ENCODE assay signal across 8 cellular contexts in genomic region chr17:5500247-5500803, GRCh38. TPM values are rescaled to one million over a fixed set of nuclear protein-coding genes. Genes with fewer than 3 reads are reported as not detected.
DNase-seq lines count a peak whose midpoint lies in the region; ATAC-seq lines count a peak whose summit lies in the region.

No MANE protein-coding gene starts in this region.

- H3K4me1 Mint-ChIP-seq in activated CD4-positive, alpha-beta T cell treated with anti-CD3 and anti-CD28 coated beads for 36 hours: peaks cover 3% of the 10 kb centered on the region
- peaks cover 6% of the 10 kb centered on the region for H3K4me1 Mint-ChIP-seq in activated T-helper 2 cell treated with anti-CD3 and anti-CD28 coated beads, Interferon-gamma antibody, Interleukin-2, Interleukin-4, amounts not matched to agents 10 μg/mL and 5 μg/mL and 100 μg/mL, durations not matched to agents 14 hours and 24 hours and 36 hours (ENCODE audit: low read depth)

- H3K4me3 ChIP-seq in iPS DF 6.9 (ENCODE audit: low read length): peak overlapping the region; percentile 56; the same call in 1 of the 2 replicates

- H3K27ac ChIP-seq in iPS DF 6.9 (ENCODE audit: low read length): no peak overlapping the region

- ATAC-seq in activated CD4-positive, alpha-beta T cell treated with anti-CD3 and anti-CD28 coated beads for 36 hours: peak; percentile 7
- no peak for ATAC-seq in GM21723 (IDR thresholded peaks at IDR 0.05; ENCODE audit: unreplicated experiment)

- H3K9me3 ChIP-seq in iPS DF 6.9 (ENCODE audit: control insufficient read depth, insufficient read depth, low read length): no peaks in the 10 kb centered on the region

- no peaks in the 10 kb centered on the region for H3K27me3 Mint-ChIP-seq in activated CD4-positive, alpha-beta T cell treated with anti-CD3 and anti-CD28 coated beads for 36 hours
- H3K27me3 Mint-ChIP-seq in activated T-helper 2 cell treated with anti-CD3 and anti-CD28 coated beads, Interferon-gamma antibody, Interleukin-2, Interleukin-4, amounts not matched to agents 10 μg/mL and 5 μg/mL and 100 μg/mL, durations not matched to agents 14 hours and 24 hours and 36 hours (ENCODE audit: low read depth): peaks cover 5% of the 10 kb centered on the region

- CTCF ChIA-PET in activated CD4-positive, alpha-beta T cell treated with anti-CD3 and anti-CD28 coated beads for 36 hours (lab: Charles Lee): interaction anchor here (0.7 to 1.2 kb wide), 4 partner anchors 11 to 14 kb away, joined by 3 to 5 read pairs (median 3); partner anchors contain the start of genes DERL2 and MIS12

- H3K4me1 ChIP-seq in iPS DF 6.9 (ENCODE audit: control insufficient read depth, insufficient read depth, low read length): no peaks in the 10 kb centered on the region

- peaks cover 3% of the 10 kb centered on the region; the same call in 1 of the 2 replicates for H3K27me3 ChIP-seq in iPS DF 6.9 (ENCODE audit: control insufficient read depth, insufficient read depth, low read length)

- peak; percentile 16 for DNase-seq in activated CD4-positive, alpha-beta T cell treated with anti-CD3 and anti-CD28 coated beads for 36 hours
- DNase-seq in activated CD4-positive, alpha-beta T cell treated with anti-CD3 and anti-CD28 coated beads, Interleukin-2, amount 50 U/mL, for 4 hours: no peak
- no peak for DNase-seq in activated T-helper 2 cell treated with anti-CD3 and anti-CD28 coated beads, Interferon-gamma antibody, Interleukin-2, Interleukin-4, amounts not matched to agents 10 μg/mL and 5 μg/mL and 100 μg/mL, durations not matched to agents 14 hours and 24 hours and 36 hours (ENCODE audit: low spot score)
- DNase-seq in iPS DF 6.9 (ENCODE audit: low read depth, low spot score) (no peak), DMS114 treated with DMSO at 0.1 percent for 48 hours (lab: John Stamatoyannopoulos, UW; ENCODE audit: unreplicated experiment) (no peak), NCI-H524 treated with DMSO at 0.1 percent for 48 hours (lab: John Stamatoyannopoulos, UW) (no peak)
- DNase-seq in stimulated activated CD8-positive, alpha-beta memory T cell treated with anti-CD3 and anti-CD28 coated beads, Interleukin-4, amount 100 ng/mL, for 48 hours: peak; percentile 38

- H3K9me3 Mint-ChIP-seq in activated CD4-positive, alpha-beta T cell treated with anti-CD3 and anti-CD28 coated beads for 36 hours (ENCODE audit: low read depth): no peaks in the 10 kb centered on the region
- no peaks in the 10 kb centered on the region for H3K9me3 Mint-ChIP-seq in activated T-helper 2 cell treated with anti-CD3 and anti-CD28 coated beads, Interferon-gamma antibody, Interleukin-2, Interleukin-4, amounts not matched to agents 10 μg/mL and 5 μg/mL and 100 μg/mL, durations not matched to agents 14 hours and 24 hours and 36 hours

- peak overlapping the region; percentile 72 for H3K27ac Mint-ChIP-seq in activated CD4-positive, alpha-beta T cell treated with anti-CD3 and anti-CD28 coated beads for 36 hours
- H3K27ac Mint-ChIP-seq in activated T-helper 2 cell treated with anti-CD3 and anti-CD28 coated beads, Interferon-gamma antibody, Interleukin-2, Interleukin-4, amounts not matched to agents 10 μg/mL and 5 μg/mL and 100 μg/mL, durations not matched to agents 14 hours and 24 hours and 36 hours: peak overlapping the region; percentile 54

- intact Hi-C loops in activated CD4-positive, alpha-beta T cell treated with anti-CD3 and anti-CD28 coated beads for 36 hours (cut with DNase I, micrococcal nuclease): no loop called here
- intact Hi-C loops in activated T-helper 2 cell treated with anti-CD3 and anti-CD28 coated beads, Interferon-gamma antibody, Interleukin-2, Interleukin-4, amounts not matched to agents 10 μg/mL and 5 μg/mL and 100 μg/mL, durations not matched to agents 14 hours and 24 hours and 36 hours (cut with micrococcal nuclease): no loop called here

- H3K4me3 Mint-ChIP-seq in activated CD4-positive, alpha-beta T cell treated with anti-CD3 and anti-CD28 coated beads for 36 hours: peak overlapping the region; percentile 79
- H3K4me3 Mint-ChIP-seq in activated T-helper 2 cell treated with anti-CD3 and anti-CD28 coated beads, Interferon-gamma antibody, Interleukin-2, Interleukin-4, amounts not matched to agents 10 μg/mL and 5 μg/mL and 100 μg/mL, durations not matched to agents 14 hours and 24 hours and 36 hours (ENCODE audit: low read depth): peak overlapping the region; percentile 90

- peaks cover 8% of the 10 kb centered on the region for H3K36me3 Mint-ChIP-seq in activated CD4-positive, alpha-beta T cell treated with anti-CD3 and anti-CD28 coated beads for 36 hours (ENCODE audit: low read depth)
- peaks cover 18% of the 10 kb centered on the region for H3K36me3 Mint-ChIP-seq in activated T-helper 2 cell treated with anti-CD3 and anti-CD28 coated beads, Interferon-gamma antibody, Interleukin-2, Interleukin-4, amounts not matched to agents 10 μg/mL and 5 μg/mL and 100 μg/mL, durations not matched to agents 14 hours and 24 hours and 36 hours (ENCODE audit: low read depth)

- WGBS in iPS DF 6.9 (ENCODE audit: insufficient coverage, insufficient read length): no CpG with 5 or more reads among the region's 38 CpGs

- no peaks in the 10 kb centered on the region for H3K36me3 ChIP-seq in iPS DF 6.9 (ENCODE audit: control insufficient read depth, insufficient read depth, low read length)

- POLR2A ChIA-PET in activated CD4-positive, alpha-beta T cell treated with anti-CD3 and anti-CD28 coated beads for 36 hours (lab: Charles Lee): interaction anchor here (0.6 to 1.5 kb wide), 3 partner anchors 14 to 23 kb away, joined by 3 to 6 read pairs (median 6); partner anchors contain the start of genes DERL2 and MIS12

RNA-seq across cellular contexts. Expression of gene MIS12, which starts 14.0 kb away (rescaled TPM):
- 10 to 100 TPM; 29.4 to 34.4 TPM for total RNA-seq in activated CD4-positive, alpha-beta T cell treated with anti-CD3 and anti-CD28 coated beads for 36 hours
- total RNA-seq in activated T-helper 2 cell treated with anti-CD3 and anti-CD28 coated beads, Interferon-gamma antibody, Interleukin-2, Interleukin-4, amounts not matched to agents 10 μg/mL and 5 μg/mL and 100 μg/mL, durations not matched to agents 14 hours and 24 hours and 36 hours: 34.1 and 34.9 TPM in 2 replicates

RNA-seq across cellular contexts. Expression of gene DERL2, which starts 14.3 kb away (rescaled TPM):
- 10 to 100 TPM; 47.7 to 54.9 TPM for total RNA-seq in activated CD4-positive, alpha-beta T cell treated with anti-CD3 and anti-CD28 coated beads for 36 hours
- total RNA-seq in activated T-helper 2 cell treated with anti-CD3 and anti-CD28 coated beads, Interferon-gamma antibody, Interleukin-2, Interleukin-4, amounts not matched to agents 10 μg/mL and 5 μg/mL and 100 μg/mL, durations not matched to agents 14 hours and 24 hours and 36 hours: 69.3 and 70.4 TPM in 2 replicates

RNA-seq across cellular contexts. Expression of gene DHX33, which starts 31.5 kb away (rescaled TPM):
- 10 to 100 TPM; 27.2 to 34.8 TPM for total RNA-seq in activated CD4-positive, alpha-beta T cell treated with anti-CD3 and anti-CD28 coated beads for 36 hours
- 32.6 and 34.0 TPM in 2 replicates for total RNA-seq in activated T-helper 2 cell treated with anti-CD3 and anti-CD28 coated beads, Interferon-gamma antibody, Interleukin-2, Interleukin-4, amounts not matched to agents 10 μg/mL and 5 μg/mL and 100 μg/mL, durations not matched to agents 14 hours and 24 hours and 36 hours

Comparison
In these comparisons a context has a peak if more than half of its experiments do, and no peak if none do; other contexts are left out.
1. DNase-seq: peak in activated CD4-positive, alpha-beta T cell treated with anti-CD3 and anti-CD28 coated beads for 36 hours (single experiment) and stimulated activated CD8-positive, alpha-beta memory T cell treated with anti-CD3 and anti-CD28 coated beads, Interleukin-4, amount 100 ng/mL, for 48 hours (single experiment); none in activated CD4-positive, alpha-beta T cell treated with anti-CD3 and anti-CD28 coated beads, Interleukin-2, amount 50 U/mL, for 4 hours (0 of 2), activated T-helper 2 cell treated with anti-CD3 and anti-CD28 coated beads, Interferon-gamma antibody, Interleukin-2, Interleukin-4, amounts not matched to agents 10 μg/mL and 5 μg/mL and 100 μg/mL, durations not matched to agents 14 hours and 24 hours and 36 hours (single experiment), iPS DF 6.9 (single experiment), DMS114 treated with DMSO at 0.1 percent for 48 hours (single experiment) and NCI-H524 treated with DMSO at 0.1 percent for 48 hours (single experiment).